5 cellular contexts compared by ENCODE assay signal in genomic region chr15:34491488-34491887, GRCh38.
TF ChIP-seq lines count a peak whose summit lies in the region.

No MANE protein-coding gene starts in this region.

TF ChIP-seq in HEK293, 187 proteins besides CTCF, POLR2A, EP300 and RAD21:
- TF ChIP-seq ZNF146 (tag by site-specific recombination; IDR thresholded peaks at IDR 0.05), result peak; percentile 72; the same call in 1 of the 2 replicates
TF ChIP-seq in HEK293: peak in this region for 1; not testable (repeated sequence) for 186.

TF ChIP-seq in SK-N-SH treated with all-trans-retinoic acid at 6 μM for 48 hours, 23 proteins besides CTCF, POLR2A, EP300 and RAD21:
- TF ChIP-seq ZNF8 (CRISPR knock-in tag; IDR thresholded peaks at IDR 0.05), result peak; percentile 84

TF ChIP-seq in K562, 482 proteins besides CTCF, POLR2A, EP300 and RAD21:
- TF ChIP-seq KDM1A (IDR thresholded peaks at IDR 0.05) (0 out of 4 replicates have a peak, but pooled peaks of 1 of the 2 experiments have one; percentile 17), RBM25 (IDR thresholded peaks at IDR 0.05; ENCODE audit: low read depth, low read length, severe bottlenecking) (peak; percentile 28), BCOR (IDR thresholded peaks at IDR 0.05) (peak; percentile 72), ZNF146 (CRISPR knock-in tag; IDR thresholded peaks at IDR 0.05; ENCODE audit: unreplicated experiment) (peak; percentile 97)

TF ChIP-seq in H1, 55 proteins besides CTCF, POLR2A, EP300 and RAD21:
- TF ChIP-seq KDM1A (IDR thresholded peaks at IDR 0.05; ENCODE audit: borderline replicate concordance, low read length), result 0 out of 2 replicates have a peak, but pooled peaks have one; percentile 28

TF ChIP-seq in HepG2, 621 proteins besides CTCF, POLR2A, EP300 and RAD21:
- peak; percentile 55; the same call in 1 of the 2 replicates for TF ChIP-seq MNT (IDR thresholded peaks at IDR 0.05)
TF ChIP-seq in HepG2: peak in this region for 1; not testable (repeated sequence) for 620.
